In genomic region chr2:217813828-217814227, GRCh38 we compare ENCODE assay signal across 15 cellular contexts.
DNase-seq lines count a peak whose midpoint lies in the region; ATAC-seq, FAIRE-seq and TF ChIP-seq lines count a peak whose summit lies in the region.
"Had no signal": no experiment of that assay in that cellular context is flagged by ENCODE, and none has a peak within 500 bp of the region (broad histone marks: within the 10 kb centered on the region; RNA-seq: fewer than 3 reads in every experiment).

No MANE protein-coding gene starts in this region.

- FAIRE-seq in HTR-8/SVneo (lab: Jason Lieb, UNC): no peak

- H3K27ac ChIP-seq in left ventricle myocardium inferior (replicated peaks) (peak overlapping the region; percentile 95), psoas muscle (peak overlapping the region; percentile 78), tibial artery (peak overlapping the region; percentile 33 to 46)
- H3K27ac ChIP-seq: BLaER1 treated with 17β-estradiol and CSF1 and Interleukin-3, amounts not matched to agents 10 nM and 100 nM had no signal

- H3K9me3 ChIP-seq in left ventricle myocardium inferior (replicated peaks): no peaks in the 10 kb centered on the region
- H3K9me3 ChIP-seq in psoas muscle: no peaks in the 10 kb centered on the region
- no peaks in the 10 kb centered on the region for H3K9me3 ChIP-seq in tibial artery
- H3K9me3 ChIP-seq: BLaER1 treated with 17β-estradiol and CSF1 and Interleukin-3, amounts not matched to agents 10 nM and 100 nM had no signal

- WGBS in psoas muscle, 3 donors: 95 to 98% (median 95%) methylated on average over 6 of the region's 6 CpGs

- TF ChIP-seq CTCF in left ventricle myocardium inferior (IDR thresholded peaks at IDR 0.05; ENCODE audit: borderline replicate concordance) (no peak), psoas muscle (IDR thresholded peaks at IDR 0.05) (no peak), tibial artery (IDR thresholded peaks at IDR 0.05) (no peak)

- intact Hi-C loops in left ventricle myocardium inferior (cut with micrococcal nuclease): no loop called here
- intact Hi-C loops in left ventricle myocardium superior (cut with micrococcal nuclease): no loop called here
- intact Hi-C loops in psoas muscle (cut with DNase I): no loop called here
- intact Hi-C loops in tibial artery (cut with DNase I; ENCODE audit: low total_unique reads): no loop called here

- H3K27me3 ChIP-seq in left ventricle myocardium inferior (ENCODE audit: low read depth): no peaks in the 10 kb centered on the region
- no peaks in the 10 kb centered on the region for H3K27me3 ChIP-seq in psoas muscle (ENCODE audit: insufficient read depth in 3 of 3, low read length in 2 of 3)
- H3K27me3 ChIP-seq in tibial artery: no peaks in the 10 kb centered on the region
- H3K27me3 ChIP-seq: BLaER1 treated with 17β-estradiol and CSF1 and Interleukin-3, amounts not matched to agents 10 nM and 100 nM had no signal

- peaks cover 97% of the 10 kb centered on the region for H3K36me3 ChIP-seq in left ventricle myocardium inferior
- H3K36me3 ChIP-seq in psoas muscle (ENCODE audit: insufficient read depth in 1 of 2, low read depth in 1 of 2): peaks cover 10 to 96% of the 10 kb centered on the region in 2 donors
- peaks cover 99 to 100% (median 100%) of the 10 kb centered on the region in 3 donors for H3K36me3 ChIP-seq in tibial artery

- H3K4me3 ChIP-seq in left ventricle myocardium inferior (no peak overlapping the region), psoas muscle (no peak overlapping the region), tibial artery (no peak overlapping the region)
- H3K4me3 ChIP-seq: BLaER1 treated with 17β-estradiol and CSF1 and Interleukin-3, amounts not matched to agents 10 nM and 100 nM; GM23338 had no signal

- H3K4me1 ChIP-seq in left ventricle myocardium inferior (peaks cover 89% of the 10 kb centered on the region), psoas muscle (peaks cover 77% of the 10 kb centered on the region), tibial artery (peaks cover 3 to 48% (median 34%) of the 10 kb centered on the region in 4 donors)

- ATAC-seq in left ventricle myocardium superior (no peak), left lobe of liver (peak; percentile 57), psoas muscle (no peak), HG03159 (IDR thresholded peaks at IDR 0.05; ENCODE audit: unreplicated experiment) (no peak)
- ATAC-seq: GM23338 had no signal

- DNase-seq in left ventricle myocardium inferior: no peak
- no peak for DNase-seq in left ventricle myocardium superior
- no peak for DNase-seq in left lobe of liver (ENCODE audit: low spot score)
- no peak for DNase-seq in psoas muscle
- DNase-seq in tibial artery: no peak
- no peak for DNase-seq in hippocampal formation (lab: John Stamatoyannopoulos, UW)
- DNase-seq in HTR-8/SVneo (ENCODE audit: insufficient read length, low spot score): no peak
- DNase-seq: ACHN; CD4-positive, CD25-positive, alpha-beta regulatory T cell; DMS53; GF-D8; H7 had no signal

Comparison
In these comparisons a context has a peak if more than half of its experiments do, and no peak if none do; other contexts are left out.
1. H3K27ac ChIP-seq: peak in every context shown above with its lines; median percentile 95 in left ventricle myocardium inferior; 78 in psoas muscle; 40 in tibial artery.